Comparison of ENCODE assay signal across 2 cellular contexts in genomic region chr14:24389266-24389855, GRCh38.
TF ChIP-seq lines count a peak whose summit lies in the region.

No MANE protein-coding gene starts in this region.

TF ChIP-seq in endothelial cell of umbilical vein, 7 proteins besides CTCF, POLR2A, EP300 and RAD21:
- no peak for TF ChIP-seq JUN (IDR thresholded peaks at IDR 0.05; ENCODE audit: borderline replicate concordance, insufficient read depth, insufficient read length, low read depth)
- no peak for TF ChIP-seq FOS (IDR thresholded peaks at IDR 0.05; ENCODE audit: borderline replicate concordance, insufficient read depth, low read length)
- TF ChIP-seq POLR2AphosphoS5 (IDR thresholded peaks at IDR 0.05; ENCODE audit: insufficient read depth, low read depth, low read length), result no peak
- TF ChIP-seq, protein P1, sequence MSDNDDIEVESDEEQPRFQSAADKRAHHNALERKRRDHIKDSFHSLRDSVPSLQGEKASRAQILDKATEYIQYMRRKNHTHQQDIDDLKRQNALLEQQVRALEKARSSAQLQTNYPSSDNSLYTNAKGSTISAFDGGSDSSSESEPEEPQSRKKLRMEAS (IDR thresholded peaks at IDR 0.05; ENCODE audit: insufficient read depth, insufficient read length), result no peak
- TF ChIP-seq MYC (IDR thresholded peaks at IDR 0.05; ENCODE audit: low read depth, low read length), result no peak
- TF ChIP-seq EZH2 (IDR thresholded peaks at IDR 0.05; ENCODE audit: borderline replicate concordance, low read depth, low read length, severe bottlenecking), result no peak
- no peak for TF ChIP-seq GATA2 (IDR thresholded peaks at IDR 0.05; ENCODE audit: insufficient read depth, insufficient read length, low read depth, low read length)
TF ChIP-seq in endothelial cell of umbilical vein: peak in this region for 0.

TF ChIP-seq in HepG2, 621 proteins besides CTCF, POLR2A, EP300 and RAD21:
- no peak for TF ChIP-seq HDAC2 (CRISPR knock-in tag; IDR thresholded peaks at IDR 0.05)
- no peak for TF ChIP-seq ZIK1 (CRISPR knock-in tag; IDR thresholded peaks at IDR 0.05; ENCODE audit: borderline replicate concordance, low read depth)
- TF ChIP-seq ELF4 (CRISPR knock-in tag; IDR thresholded peaks at IDR 0.05; ENCODE audit: borderline replicate concordance), result no peak
- no peak for TF ChIP-seq ZNF512 (CRISPR knock-in tag; IDR thresholded peaks at IDR 0.05)
- no peak for TF ChIP-seq ZNF20 (CRISPR knock-in tag; IDR thresholded peaks at IDR 0.05)
- no peak for TF ChIP-seq MAFG (CRISPR knock-in tag; IDR thresholded peaks at IDR 0.05)
- TF ChIP-seq TCF12 (IDR thresholded peaks at IDR 0.05), result no peak
- TF ChIP-seq TCF12 (CRISPR knock-in tag; IDR thresholded peaks at IDR 0.05), result 0 out of 2 replicates have a peak, but pooled peaks have one; percentile 26
- no peak for TF ChIP-seq HOXA9 (CRISPR knock-in tag; IDR thresholded peaks at IDR 0.05; ENCODE audit: borderline replicate concordance)
- no peak for TF ChIP-seq ZNF256 (CRISPR knock-in tag; conservative IDR thresholded peaks at IDR 0.05)
- no peak for TF ChIP-seq FOXK2 (IDR thresholded peaks at IDR 0.05)
- no peak for TF ChIP-seq PAWR (CRISPR knock-in tag; IDR thresholded peaks at IDR 0.05; ENCODE audit: borderline replicate concordance)
- no peak for TF ChIP-seq SMC3 (IDR thresholded peaks at IDR 0.05; ENCODE audit: low read length)
- TF ChIP-seq CENPT (CRISPR knock-in tag; IDR thresholded peaks at IDR 0.05; ENCODE audit: low read depth), result no peak
- peak; percentile 42; the same call in 1 of the 2 replicates for TF ChIP-seq NFYC (CRISPR knock-in tag; IDR thresholded peaks at IDR 0.05)
- no peak for TF ChIP-seq GZF1 (CRISPR knock-in tag; IDR thresholded peaks at IDR 0.05)
- TF ChIP-seq, protein P2, sequence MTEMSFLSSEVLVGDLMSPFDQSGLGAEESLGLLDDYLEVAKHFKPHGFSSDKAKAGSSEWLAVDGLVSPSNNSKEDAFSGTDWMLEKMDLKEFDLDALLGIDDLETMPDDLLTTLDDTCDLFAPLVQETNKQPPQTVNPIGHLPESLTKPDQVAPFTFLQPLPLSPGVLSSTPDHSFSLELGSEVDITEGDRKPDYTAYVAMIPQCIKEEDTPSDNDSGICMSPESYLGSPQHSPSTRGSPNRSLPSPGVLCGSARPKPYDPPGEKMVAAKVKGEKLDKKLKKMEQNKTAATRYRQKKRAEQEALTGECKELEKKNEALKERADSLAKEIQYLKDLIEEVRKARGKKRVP (CRISPR knock-in tag; IDR thresholded peaks at IDR 0.05), result no peak
- peak; percentile 61 for TF ChIP-seq NFYB (CRISPR knock-in tag; IDR thresholded peaks at IDR 0.05)
